17 cellular contexts compared by ENCODE assay signal in genomic region chr3:119665954-119666559, GRCh38. TPM values are rescaled to one million over a fixed set of nuclear protein-coding genes. Genes with fewer than 3 reads are reported as not detected.
"Had no signal": no experiment of that assay in that cellular context is flagged by ENCODE, and none has a peak within 500 bp of the region (broad histone marks: within the 10 kb centered on the region; RNA-seq: fewer than 3 reads in every experiment).

No MANE protein-coding gene starts in this region.

- FAIRE-seq: frontal cortex, islet of Langerhans, pancreas had no signal

- H3K27ac ChIP-seq: breast epithelium, neural progenitor cell, pancreas had no signal

- H2AFZ ChIP-seq: neural progenitor cell had no signal

- H3K9me3 ChIP-seq: breast epithelium, pancreas had no signal

- H3K27me3 ChIP-seq: breast epithelium, neural progenitor cell, pancreas had no signal

- H3K4me3 ChIP-seq: breast epithelium, neural progenitor cell, pancreas had no signal

- H3K4me2 ChIP-seq: neural progenitor cell had no signal

- H3K36me3 ChIP-seq: breast epithelium had no signal

- H3K4me1 ChIP-seq: breast epithelium, neural progenitor cell had no signal

- H3K9ac ChIP-seq: neural progenitor cell had no signal

- DNase-seq: activated naive CD4-positive, alpha-beta T cell; activated naive CD8-positive, alpha-beta T cell treated with anti-CD3 and anti-CD28 coated beads, Interleukin-2, amount 10 ng/mL, durations not matched to agents 7 days and 5 days; activated T-cell treated with anti-CD3 and anti-CD28 coated beads for 4 hours; dermis blood vessel endothelial cell; effector memory CD8-positive, alpha-beta T cell; left colon; naive B cell; pancreas; retina; stimulated activated CD4-positive, alpha-beta T cell treated with anti-CD3 and anti-CD28 coated beads, Interleukin-1b, Interleukin-23, amount 100 ng/mL, for 48 hours; T-helper 9 cell had no signal

RNA-seq across cellular contexts. Expression of gene CFAP91, which starts 36.8 kb away (rescaled TPM):
- total RNA-seq: chondrocyte, lung microvascular endothelial cell had no signal
